ENCODE assay signal across 19 cellular contexts in the genomic region with DNA sequence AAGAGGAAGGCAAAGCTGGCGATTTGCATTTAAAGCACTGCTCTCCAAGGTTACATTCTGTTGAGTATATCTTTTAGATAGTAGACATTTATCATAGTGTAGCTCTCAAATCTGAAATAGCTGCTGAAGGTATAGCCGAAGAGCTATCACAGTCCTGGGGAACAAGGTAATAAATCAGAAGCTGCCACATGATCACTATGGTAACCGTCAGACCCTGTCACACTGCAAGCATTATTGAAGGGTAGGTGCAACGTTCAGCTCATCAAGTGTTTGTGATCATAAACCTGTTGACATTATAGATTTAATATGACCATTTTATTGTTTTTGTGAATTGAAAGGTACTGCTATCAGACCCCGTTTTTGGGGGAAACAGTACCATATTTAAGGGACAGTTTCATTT.
A peak's percentile ranks its signal among the peaks of the same experiment; 100 is the strongest.
DNase-seq lines count a peak whose midpoint lies in the region; ATAC-seq, FAIRE-seq and TF ChIP-seq lines count a peak whose summit lies in the region.
"Had no signal": no experiment of that assay in that cellular context is flagged by ENCODE, and none has a peak within 500 bp of the region (broad histone marks: within the 10 kb centered on the region; RNA-seq: fewer than 3 reads in every experiment).

No MANE protein-coding gene starts in this region.

- no peak overlapping the region for H3K4me3 Mint-ChIP-seq in astrocyte (ENCODE audit: unreplicated experiment)
- no peak overlapping the region for H3K4me3 Mint-ChIP-seq in activated CD8-positive, alpha-beta memory T cell treated with anti-CD3 and anti-CD28 coated beads, Interleukin-2, amount 10 ng/mL, durations not matched to agents 7 days and 5 days
- H3K4me3 Mint-ChIP-seq: B cell, CD14-positive monocyte had no signal

- CTCF ChIA-PET in HEK293T (lab: Yijun Ruan, JAX): no interaction called here
- CTCF ChIA-PET in activated CD8-positive, alpha-beta memory T cell treated with anti-CD3 and anti-CD28 coated beads, Interleukin-2, amount 10 ng/mL, durations not matched to agents 7 days and 5 days (lab: Charles Lee): no interaction called here

- H2AFZ ChIP-seq in astrocyte (ENCODE audit: low read depth, low read length): peak overlapping the region; percentile 21

- H4K20me1 ChIP-seq in astrocyte (ENCODE audit: insufficient read depth, low read length): no peaks in the 10 kb centered on the region

- no peak overlapping the region for H3K4me3 ChIP-seq in astrocyte (ENCODE audit: insufficient read depth, low read depth, low read length)
- H3K4me3 ChIP-seq in mesodermal cell (ENCODE audit: extremely low read depth, insufficient read depth, low read length, poor library complexity, severe bottlenecking): no peak overlapping the region
- H3K4me3 ChIP-seq: A549 had no signal

- no peak for DNase-seq in HEK293T (ENCODE audit: extremely low spot score)
- DNase-seq in NCI-H2227 (lab: John Stamatoyannopoulos, UW; ENCODE audit: unreplicated experiment): peak; percentile 79
- DNase-seq in astrocyte (ENCODE audit: low read depth): no peak
- no peak for DNase-seq in activated CD4-positive, alpha-beta T cell treated with anti-CD3 and anti-CD28 coated beads for 48 hours
- no peak for DNase-seq in middle frontal gyrus (ENCODE audit: extremely low spot score, low spot score)
- DNase-seq in activated naive CD4-positive, alpha-beta T cell treated with Interleukin-2 at 50 U/mL for 16 hours: no peak
- no peak for DNase-seq in activated CD8-positive, alpha-beta memory T cell treated with anti-CD3 and anti-CD28 coated beads, Interleukin-2, amount 10 ng/mL, durations not matched to agents 7 days and 5 days
- DNase-seq: EL, GF-D8, Kasumi-1, NCI-H1436, NCI-H187 treated with DMSO at 0.1 percent for 48 hours, NCI-H774, SIG-M5 had no signal

- no peak overlapping the region for H3K27ac Mint-ChIP-seq in astrocyte (ENCODE audit: unreplicated experiment)
- no peak overlapping the region for H3K27ac Mint-ChIP-seq in activated CD8-positive, alpha-beta memory T cell treated with anti-CD3 and anti-CD28 coated beads, Interleukin-2, amount 10 ng/mL, durations not matched to agents 7 days and 5 days
- H3K27ac Mint-ChIP-seq: B cell, CD14-positive monocyte had no signal

- no peak for TF ChIP-seq CTCF in astrocyte (IDR thresholded peaks at IDR 0.05; ENCODE audit: insufficient read depth, low read depth, low read length)

- H3K4me1 Mint-ChIP-seq in astrocyte (ENCODE audit: low read depth, unreplicated experiment): peaks cover 5% of the 10 kb centered on the region
- H3K4me1 Mint-ChIP-seq in activated CD8-positive, alpha-beta memory T cell treated with anti-CD3 and anti-CD28 coated beads, Interleukin-2, amount 10 ng/mL, durations not matched to agents 7 days and 5 days: no peaks in the 10 kb centered on the region
- H3K4me1 Mint-ChIP-seq: B cell, CD14-positive monocyte had no signal

- no peak for ATAC-seq in activated CD8-positive, alpha-beta memory T cell treated with anti-CD3 and anti-CD28 coated beads, Interleukin-2, amount 10 ng/mL, durations not matched to agents 7 days and 5 days
- ATAC-seq: A549, Panc1 had no signal

- H3K27me3 Mint-ChIP-seq in astrocyte (ENCODE audit: low read depth, unreplicated experiment): no peaks in the 10 kb centered on the region
- H3K27me3 Mint-ChIP-seq in activated CD8-positive, alpha-beta memory T cell treated with anti-CD3 and anti-CD28 coated beads, Interleukin-2, amount 10 ng/mL, durations not matched to agents 7 days and 5 days: no peaks in the 10 kb centered on the region
- H3K27me3 Mint-ChIP-seq: B cell had no signal

- H3K4me1 ChIP-seq in astrocyte (ENCODE audit: insufficient read depth, low read length): no peaks in the 10 kb centered on the region
- H3K4me1 ChIP-seq in mesodermal cell (ENCODE audit: control insufficient read depth, insufficient read depth, low read length, poor library complexity, severe bottlenecking): no peaks in the 10 kb centered on the region
- H3K4me1 ChIP-seq: A549 had no signal

- no peak overlapping the region for H3K9ac ChIP-seq in astrocyte (ENCODE audit: low read length)

- POLR2A ChIA-PET in HEK293T (lab: Yijun Ruan, JAX): no interaction called here

- FAIRE-seq in astrocyte (lab: Jason Lieb, UNC): no peak
- FAIRE-seq: A549 had no signal

- WGBS in mesodermal cell (ENCODE audit: insufficient coverage in 2 of 2), 2 experiments: 80% methylated on average over 2 of the region's 5 CpGs; no CpG with 5 or more reads in 1 of the 2 experiments

- no peaks in the 10 kb centered on the region for H3K79me2 ChIP-seq in astrocyte (ENCODE audit: insufficient read depth, low read length)

- H3K4me2 ChIP-seq in astrocyte (ENCODE audit: low read length): no peak overlapping the region
- H3K4me2 ChIP-seq: A549 had no signal

- no peaks in the 10 kb centered on the region for H3K9me3 ChIP-seq in astrocyte (ENCODE audit: insufficient read depth, low read depth, low read length)
- no peaks in the 10 kb centered on the region for H3K9me3 ChIP-seq in mesodermal cell (ENCODE audit: control insufficient read depth, low read length)
- H3K9me3 ChIP-seq: A549 had no signal

- no peaks in the 10 kb centered on the region for H3K27me3 ChIP-seq in astrocyte (ENCODE audit: insufficient read depth, low read length)

- H3K9me3 Mint-ChIP-seq in astrocyte (ENCODE audit: unreplicated experiment): no peaks in the 10 kb centered on the region
- no peaks in the 10 kb centered on the region for H3K9me3 Mint-ChIP-seq in activated CD8-positive, alpha-beta memory T cell treated with anti-CD3 and anti-CD28 coated beads, Interleukin-2, amount 10 ng/mL, durations not matched to agents 7 days and 5 days (ENCODE audit: low read depth)

- no peak overlapping the region for H3K27ac ChIP-seq in astrocyte (ENCODE audit: low read depth, low read length)
- H3K27ac ChIP-seq in mesodermal cell (ENCODE audit: low read depth, low read length, severe bottlenecking): peak overlapping the region; percentile 19
- H3K27ac ChIP-seq: A549 had no signal

- no peaks in the 10 kb centered on the region for H3K36me3 Mint-ChIP-seq in astrocyte (ENCODE audit: low read depth, unreplicated experiment)
- H3K36me3 Mint-ChIP-seq in activated CD8-positive, alpha-beta memory T cell treated with anti-CD3 and anti-CD28 coated beads, Interleukin-2, amount 10 ng/mL, durations not matched to agents 7 days and 5 days: no peaks in the 10 kb centered on the region
- H3K36me3 Mint-ChIP-seq: CD14-positive monocyte had no signal

- H3K36me3 ChIP-seq in astrocyte (ENCODE audit: insufficient read depth, low read length): no peaks in the 10 kb centered on the region
- no peaks in the 10 kb centered on the region for H3K36me3 ChIP-seq in mesodermal cell (ENCODE audit: control insufficient read depth, insufficient read depth, low read length)

TF ChIP-seq in HEK293T, 16 proteins besides CTCF, POLR2A, EP300 and RAD21:
- TF ChIP-seq, protein P1, sequence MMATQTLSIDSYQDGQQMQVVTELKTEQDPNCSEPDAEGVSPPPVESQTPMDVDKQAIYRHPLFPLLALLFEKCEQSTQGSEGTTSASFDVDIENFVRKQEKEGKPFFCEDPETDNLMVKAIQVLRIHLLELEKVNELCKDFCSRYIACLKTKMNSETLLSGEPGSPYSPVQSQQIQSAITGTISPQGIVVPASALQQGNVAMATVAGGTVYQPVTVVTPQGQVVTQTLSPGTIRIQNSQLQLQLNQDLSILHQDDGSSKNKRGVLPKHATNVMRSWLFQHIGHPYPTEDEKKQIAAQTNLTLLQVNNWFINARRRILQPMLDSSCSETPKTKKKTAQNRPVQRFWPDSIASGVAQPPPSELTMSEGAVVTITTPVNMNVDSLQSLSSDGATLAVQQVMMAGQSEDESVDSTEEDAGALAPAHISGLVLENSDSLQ (IDR thresholded peaks at IDR 0.05): peak; percentile 73
- TF ChIP-seq ZNF384 (IDR thresholded peaks at IDR 0.05) (no peak), FOXA1 (IDR thresholded peaks at IDR 0.05) (no peak), FOXK2 (IDR thresholded peaks at IDR 0.05) (no peak)
TF ChIP-seq in HEK293T: peak in this region for 1.
